1 cellular context compared by ENCODE assay signal in genomic region chr2:170221317-170222288, GRCh38.
TF ChIP-seq lines count a peak whose summit lies in the region.

No MANE protein-coding gene starts in this region.

TF ChIP-seq in HEK293, 187 proteins besides CTCF, POLR2A, EP300 and RAD21:
- TF ChIP-seq PRDM10 (tag by site-specific recombination; IDR thresholded peaks at IDR 0.05), result peak; percentile 70
- no peak for TF ChIP-seq OVOL3 (tag by site-specific recombination; IDR thresholded peaks at IDR 0.05)
- no peak for TF ChIP-seq ZNF610 (tag by site-specific recombination; IDR thresholded peaks at IDR 0.05; ENCODE audit: borderline replicate concordance)
- no peak for TF ChIP-seq ZNF133 (tag by site-specific recombination; IDR thresholded peaks at IDR 0.05)
- peak; percentile 78 for TF ChIP-seq SCRT2 (tag by site-specific recombination; IDR thresholded peaks at IDR 0.05)
- peak; percentile 39; the same call in 1 of the 2 replicates for TF ChIP-seq SCRT1 (tag by site-specific recombination; IDR thresholded peaks at IDR 0.05; ENCODE audit: borderline replicate concordance)
- TF ChIP-seq ZNF121 (tag by site-specific recombination; IDR thresholded peaks at IDR 0.05), result peak; percentile 52; the same call in 1 of the 2 replicates
- TF ChIP-seq SETDB1 (IDR thresholded peaks at IDR 0.05; ENCODE audit: insufficient read length, low read length), result peak; percentile 31
- TF ChIP-seq ZNF394 (tag by site-specific recombination; IDR thresholded peaks at IDR 0.05; ENCODE audit: borderline replicate concordance), result peak; percentile 57; the same call in 1 of the 2 replicates
- no peak for TF ChIP-seq HOXC10 (CRISPR knock-in tag; IDR thresholded peaks at IDR 0.05)
- no peak for TF ChIP-seq ZNF555 (tag by site-specific recombination; conservative IDR thresholded peaks at IDR 0.05)
- 0 out of 2 replicates have a peak, but pooled peaks have one; percentile 7 for TF ChIP-seq PRDM6 (tag by site-specific recombination; IDR thresholded peaks at IDR 0.05)
- 0 out of 2 replicates have a peak, but pooled peaks have one; percentile 20 for TF ChIP-seq ZIC2 (tag by site-specific recombination; IDR thresholded peaks at IDR 0.05)
- TF ChIP-seq ZNF704 (tag by site-specific recombination; IDR thresholded peaks at IDR 0.05), result no peak
- no peak for TF ChIP-seq KLF7 (tag by site-specific recombination; IDR thresholded peaks at IDR 0.05; ENCODE audit: borderline replicate concordance)
- peak; percentile 64 for TF ChIP-seq SP7 (tag by site-specific recombination; IDR thresholded peaks at IDR 0.05)
- no peak for TF ChIP-seq ZNF449 (tag by site-specific recombination; IDR thresholded peaks at IDR 0.05)
- no peak for TF ChIP-seq ZBTB21 (tag by site-specific recombination; IDR thresholded peaks at IDR 0.05)
- no peak for TF ChIP-seq ATF2 (tag by site-specific recombination; IDR thresholded peaks at IDR 0.05; ENCODE audit: low read depth)
- no peak for TF ChIP-seq ZBTB44 (tag by site-specific recombination; IDR thresholded peaks at IDR 0.05)
- no peak for TF ChIP-seq ZNF280C (tag by site-specific recombination; IDR thresholded peaks at IDR 0.05)
- TF ChIP-seq ZNF362 (tag by site-specific recombination; IDR thresholded peaks at IDR 0.05), result 0 out of 2 replicates have a peak, but pooled peaks have one; percentile 23
- peak; percentile 33; the same call in 1 of the 2 replicates for TF ChIP-seq ZNF335 (tag by site-specific recombination; conservative IDR thresholded peaks at IDR 0.05)
- TF ChIP-seq ZNF146 (tag by site-specific recombination; IDR thresholded peaks at IDR 0.05), result no peak
- TF ChIP-seq ZNF623 (tag by site-specific recombination; IDR thresholded peaks at IDR 0.05), result no peak
- 0 out of 2 replicates have a peak, but pooled peaks have one; percentile 33 for TF ChIP-seq TCF7L2 (IDR thresholded peaks at IDR 0.05; ENCODE audit: borderline replicate concordance, low read depth, low read length)
- TF ChIP-seq ZNF660 (tag by site-specific recombination; IDR thresholded peaks at IDR 0.05), result peak; percentile 12; the same call in 1 of the 2 replicates
TF ChIP-seq in HEK293: peak in this region for 13.
